Comparison of ENCODE assay signal across 8 cellular contexts in genomic region chr19:58387338-58388174, GRCh38. TPM values are rescaled to one million over a fixed set of nuclear protein-coding genes. Genes with fewer than 3 reads are reported as not detected.
DNase-seq lines count a peak whose midpoint lies in the region; ATAC-seq, FAIRE-seq and TF ChIP-seq lines count a peak whose summit lies in the region.

No MANE protein-coding gene starts in this region.

- TF ChIP-seq POLR2A in A549 (IDR thresholded peaks at IDR 0.05; ENCODE audit: low read length) = no peak

- POLR2A ChIA-PET in A549 (lab: Yijun Ruan, JAX) = interaction anchor here (1.0 to 2.5 kb wide), 3 partner anchors 21 to 62 kb away, joined by 3 to 10 read pairs (median 7); partner anchors contain the start of genes ZNF497 and ZNF584

- CTCF ChIA-PET in A549 (lab: Yijun Ruan, JAX) = interaction anchor here (0.9 to 2.0 kb wide), 3 partner anchors 11 to 132 kb away, joined by 3 to 5 read pairs (median 4); partner anchors contain the start of gene ZBTB45

- peaks cover 30% of the 10 kb centered on the region for H3K4me1 Mint-ChIP-seq in HFFc6 (ENCODE audit: low read depth)

- FAIRE-seq in A549 (lab: Jason Lieb, UNC) = peak; percentile 68

- H3K36me3 ChIP-seq in kidney epithelial cell (ENCODE audit: control insufficient read depth, insufficient read depth, low read length) (no peaks in the 10 kb centered on the region), tibial artery (peaks cover 20 to 45% (median 22%) of the 10 kb centered on the region in 3 donors)

- H3K4me3 Mint-ChIP-seq in HFFc6 = peak overlapping the region; percentile 99

- H3K9me3 Mint-ChIP-seq in HFFc6 = no peaks in the 10 kb centered on the region
- no peaks in the 10 kb centered on the region for H3K9me3 Mint-ChIP-seq in activated naive CD4-positive, alpha-beta T cell treated with anti-CD3 and anti-CD28 coated beads, Interleukin-2, amount 50 U/mL, for 72 hours

- H3K27me3 Mint-ChIP-seq in HFFc6 (ENCODE audit: insufficient read depth) = peaks cover 11% of the 10 kb centered on the region

- H3K4me3 ChIP-seq in A549 (peak overlapping the region; percentile 81), kidney epithelial cell (ENCODE audit: low read depth, low read length) (peak overlapping the region; percentile 51), tibial artery (peak overlapping the region; percentile 78 to 83)

- DNase-seq in A549 (ENCODE audit: low read depth in 1 of 2, low spot score in 1 of 2) (no peak), HFFc6 (no peak), kidney epithelial cell (ENCODE audit: low read depth) (no peak), tibial artery (no peak), SW 1271 (lab: John Stamatoyannopoulos, UW) (no peak)
- DNase-seq in activated naive CD4-positive, alpha-beta T cell treated with anti-CD3 and anti-CD28 coated beads, Interleukin-2, amount 50 U/mL, for 72 hours (ENCODE audit: low spot score in 2 of 2) = no peak

- intact Hi-C loops in tibial artery (cut with DNase I; ENCODE audit: low total_unique reads) = no loop called here

- H3K9me3 ChIP-seq in A549 (no peaks in the 10 kb centered on the region), tibial artery (no peaks in the 10 kb centered on the region)

- H3K27me3 ChIP-seq in kidney epithelial cell (ENCODE audit: control insufficient read depth, insufficient read depth, low read length) (no peaks in the 10 kb centered on the region), tibial artery (no peaks in the 10 kb centered on the region)

- H3K27ac Mint-ChIP-seq in HFFc6 = peak overlapping the region; percentile 97
- H3K27ac Mint-ChIP-seq in activated naive CD4-positive, alpha-beta T cell treated with anti-CD3 and anti-CD28 coated beads, Interleukin-2, amount 50 U/mL, for 72 hours = peak overlapping the region; percentile 97

- peaks cover 30% of the 10 kb centered on the region for H3K36me3 Mint-ChIP-seq in HFFc6 (ENCODE audit: low read depth)
- peaks cover 33 to 37% of the 10 kb centered on the region in 2 donors for H3K36me3 Mint-ChIP-seq in activated naive CD4-positive, alpha-beta T cell treated with anti-CD3 and anti-CD28 coated beads, Interleukin-2, amount 50 U/mL, for 72 hours

- peak overlapping the region; percentile 99 for H3K27ac ChIP-seq in A549
- H3K27ac ChIP-seq in tibial artery = peak overlapping the region; percentile 95 to 96

- no peak for TF ChIP-seq EP300 in A549 (IDR thresholded peaks at IDR 0.05)

- peaks cover 38% of the 10 kb centered on the region for H3K4me1 ChIP-seq in A549
- peaks cover 0 to 33% (median 26%) of the 10 kb centered on the region in 4 donors for H3K4me1 ChIP-seq in tibial artery

- TF ChIP-seq CTCF in A549 (IDR thresholded peaks at IDR 0.05) (no peak), HFFc6 (IDR thresholded peaks at IDR 0.05) (no peak), kidney epithelial cell (IDR thresholded peaks at IDR 0.05; ENCODE audit: insufficient read depth, low read length, poor library complexity, severe bottlenecking) (peak; percentile 5), tibial artery (IDR thresholded peaks at IDR 0.05) (no peak)

- 3% methylated on average over 39 of the region's 39 CpGs for WGBS in A549 (ENCODE audit: missing lambda C conversion rate)

- ATAC-seq in A549 (peak in 1 of 2 experiments; percentile 2; a peak in 3 of 6 replicates), HG03571 (IDR thresholded peaks at IDR 0.05; ENCODE audit: unreplicated experiment) (no peak)
- no peak for ATAC-seq in activated naive CD4-positive, alpha-beta T cell treated with anti-CD3 and anti-CD28 coated beads, Interleukin-2, amount 50 U/mL, for 72 hours
- ATAC-seq in activated CD4-positive, CD25-positive, alpha-beta regulatory T cell treated with anti-CD3 and anti-CD28 coated beads, Interleukin-2, amount 50 U/mL, for 24 hours = no peak

- peak overlapping the region; percentile 96 for H3K4me2 ChIP-seq in A549

- no peak for TF ChIP-seq RAD21 in A549 (conservative IDR thresholded peaks at IDR 0.05 in 1 of 2, IDR thresholded peaks at IDR 0.05 in 1 of 2)

TF ChIP-seq in A549, 52 proteins besides CTCF, POLR2A, EP300 and RAD21 (continues in another document):
- TF ChIP-seq REST (IDR thresholded peaks at IDR 0.05) = peak; percentile 39
- no peak for TF ChIP-seq NR3C1 (IDR thresholded peaks at IDR 0.05)

RNA-seq across cellular contexts. Expression of gene RPS5, which starts 0.5 kb away (rescaled TPM):
- 2,475 and 2,940 TPM in 2 replicates for polyA plus RNA-seq in A549 (2011; rRNA removed)
- 6,321 and 6,544 TPM in 2 replicates for polyA plus RNA-seq in A549 (2012; cell fraction: cytosol; rRNA removed)
- 4,034 and 5,125 TPM in 2 replicates for polyA plus RNA-seq in A549 (2012; cell fraction: nucleus; rRNA removed)
- 2,123 to 2,259 TPM (median 2,149 TPM) in 3 replicates for polyA plus RNA-seq in A549 (2017; fragmentation: RNase III; extraction: RNeasy Plus Mini Kit Qiagen cat#74134 plus additional on column Dnase treatment)
- 2,205 and 2,566 TPM in 2 replicates for polyA minus RNA-seq in A549 (2011; rRNA and poly(A)+ RNA removed)
- total RNA-seq in HFFc6 (2021; fragmentation: NEBNext Ultra II Directional; extraction: Animal tissue kit (Norgen Biotek cat#: 25700)) = 1,000 to 10,000 TPM in 4 of 6 experiments, 100 to 1,000 TPM in 2; 958 to 1,072 (median 1,017) TPM
- 1,000 to 10,000 TPM; 1,454 to 1,511 TPM for total RNA-seq in activated naive CD4-positive, alpha-beta T cell treated with anti-CD3 and anti-CD28 coated beads, Interleukin-2, amount 50 U/mL, for 72 hours
- 2,403 and 2,550 TPM in 2 replicates for total RNA-seq in kidney epithelial cell

RNA-seq across cellular contexts. Expression of gene ZNF837, which starts 6.7 kb away (rescaled TPM):
- 0.70 and 0.74 TPM in 2 replicates for polyA plus RNA-seq in A549 (2011; rRNA removed)
- 0.93 and 1.6 TPM in 2 replicates for polyA plus RNA-seq in A549 (2012; cell fraction: cytosol; rRNA removed)
- 2.0 and 2.4 TPM in 2 replicates for polyA plus RNA-seq in A549 (2012; cell fraction: nucleus; rRNA removed)
- polyA plus RNA-seq in A549 (2017; fragmentation: RNase III; extraction: RNeasy Plus Mini Kit Qiagen cat#74134 plus additional on column Dnase treatment) = 0.62 to 1.1 TPM (median 1.0 TPM) in 3 replicates
- 0.29 and 0.41 TPM in 2 replicates for polyA minus RNA-seq in A549 (2011; rRNA and poly(A)+ RNA removed)
- total RNA-seq in HFFc6 (2021; fragmentation: NEBNext Ultra II Directional; extraction: Animal tissue kit (Norgen Biotek cat#: 25700)) = 1 to 10 TPM in 2 of 6 experiments, under 1 TPM in 4; 0.63 to 1.3 (median 0.75) TPM
- total RNA-seq in activated naive CD4-positive, alpha-beta T cell treated with anti-CD3 and anti-CD28 coated beads, Interleukin-2, amount 50 U/mL, for 72 hours = 1 to 10 TPM in 1 of 2 donors, under 1 TPM in 1; 0.48 to 2.1 TPM
- total RNA-seq in kidney epithelial cell = 4.3 and 5.9 TPM in 2 replicates

RNA-seq across cellular contexts. Expression of gene RNF225, which starts 7.9 kb away (rescaled TPM):
- polyA plus RNA-seq in A549 (2011; rRNA removed) = not detected in 2 replicates
- polyA plus RNA-seq in A549 (2012; cell fraction: cytosol; rRNA removed) = 0.04 and 0.11 TPM in 2 replicates
- 1.2 and 1.3 TPM in 2 replicates for polyA plus RNA-seq in A549 (2012; cell fraction: nucleus; rRNA removed)
- polyA plus RNA-seq in A549 (2017; fragmentation: RNase III; extraction: RNeasy Plus Mini Kit Qiagen cat#74134 plus additional on column Dnase treatment) = not detected in 3 replicates
- not detected in 2 replicates for polyA minus RNA-seq in A549 (2011; rRNA and poly(A)+ RNA removed)
- total RNA-seq in HFFc6 (2021; fragmentation: NEBNext Ultra II Directional; extraction: Animal tissue kit (Norgen Biotek cat#: 25700)) = under 1 TPM in 2 of 6 experiments, not detected in 4; 0.26 to 0.39 TPM
- total RNA-seq in activated naive CD4-positive, alpha-beta T cell treated with anti-CD3 and anti-CD28 coated beads, Interleukin-2, amount 50 U/mL, for 72 hours = under 1 TPM; 0.48 to 0.60 TPM
- not detected in 2 replicates for total RNA-seq in kidney epithelial cell

RNA-seq across cellular contexts. Expression of gene ZNF584, which starts 20.9 kb away (rescaled TPM):
- polyA plus RNA-seq in A549 (2011; rRNA removed) (18.2 and 21.2 TPM in 2 replicates), A549 (2017; fragmentation: RNase III; extraction: RNeasy Plus Mini Kit Qiagen cat#74134 plus additional on column Dnase treatment) (13.6 to 15.6 TPM (median 14.8 TPM) in 3 replicates)
- 13.7 and 16.6 TPM in 2 replicates for polyA plus RNA-seq in A549 (2012; cell fraction: cytosol; rRNA removed)
- 14.3 and 17.3 TPM in 2 replicates for polyA plus RNA-seq in A549 (2012; cell fraction: nucleus; rRNA removed)
- 26.7 and 26.9 TPM in 2 replicates for polyA minus RNA-seq in A549 (2011; rRNA and poly(A)+ RNA removed)
- total RNA-seq in HFFc6 (2021; fragmentation: NEBNext Ultra II Directional; extraction: Animal tissue kit (Norgen Biotek cat#: 25700)) = 10 to 100 TPM; 13.3 to 15.0 (median 14.0) TPM
- 10 to 100 TPM; 10.4 to 13.9 TPM for total RNA-seq in activated naive CD4-positive, alpha-beta T cell treated with anti-CD3 and anti-CD28 coated beads, Interleukin-2, amount 50 U/mL, for 72 hours
- total RNA-seq in kidney epithelial cell = 6.6 and 7.1 TPM in 2 replicates

RNA-seq across cellular contexts. Expression of gene ZNF497, which starts 25.0 kb away (rescaled TPM):
- polyA plus RNA-seq in A549 (2011; rRNA removed) = 1.1 and 1.4 TPM in 2 replicates
- 1.2 and 1.9 TPM in 2 replicates for polyA plus RNA-seq in A549 (2012; cell fraction: cytosol; rRNA removed)
- 8.8 and 15.6 TPM in 2 replicates for polyA plus RNA-seq in A549 (2012; cell fraction: nucleus; rRNA removed)
- polyA plus RNA-seq in A549 (2017; fragmentation: RNase III; extraction: RNeasy Plus Mini Kit Qiagen cat#74134 plus additional on column Dnase treatment) = 1.6 to 2.4 TPM (median 2.0 TPM) in 3 replicates
- polyA minus RNA-seq in A549 (2011; rRNA and poly(A)+ RNA removed) = 2.1 and 4.2 TPM in 2 replicates
- under 1 TPM; 0.16 to 0.35 (median 0.27) TPM for total RNA-seq in HFFc6 (2021; fragmentation: NEBNext Ultra II Directional; extraction: Animal tissue kit (Norgen Biotek cat#: 25700))
- 1 to 10 TPM in 1 of 2 donors, under 1 TPM in 1; 0.23 to 2.6 TPM for total RNA-seq in activated naive CD4-positive, alpha-beta T cell treated with anti-CD3 and anti-CD28 coated beads, Interleukin-2, amount 50 U/mL, for 72 hours
- 0.58 and 3.1 TPM in 2 replicates for total RNA-seq in kidney epithelial cell
